ENCODE assay signal across 8 cellular contexts in genomic region chr2:26274058-26274613, GRCh38. TPM values are rescaled to one million over a fixed set of nuclear protein-coding genes. Genes with fewer than 3 reads are reported as not detected.
A peak's percentile ranks its signal among the peaks of the same experiment; 100 is the strongest.
DNase-seq lines count a peak whose midpoint lies in the region; ATAC-seq, FAIRE-seq and TF ChIP-seq lines count a peak whose summit lies in the region.

No MANE protein-coding gene starts in this region.

- peak; percentile 58 for DNase-seq in HT-29 (ENCODE audit: low spot score)
- DNase-seq in adipocyte (ENCODE audit: low read depth) = peak; percentile 98
- peak; percentile 94 for DNase-seq in right atrium auricular region (ENCODE audit: low spot score)
- DNase-seq in testis = peak; percentile 29
- DNase-seq in stimulated activated naive B cell treated with anti-CD40 and anti-IgM and Interleukin-4, amounts not matched to agents 10 μg/mL and 1 μg/mL and 100 μg/mL, for 72 hours = no peak
- DNase-seq in urothelium cell line (ENCODE audit: low spot score) = no peak
- DNase-seq in COLO668 (lab: John Stamatoyannopoulos, UW; ENCODE audit: unreplicated experiment) = no peak
- DNase-seq in SW480 (ENCODE audit: low spot score) = no peak

- peak overlapping the region; percentile 76 for H3K9ac ChIP-seq in adipocyte (ENCODE audit: low read length)

- peaks cover 27% of the 10 kb centered on the region for H3K36me3 ChIP-seq in adipocyte (ENCODE audit: control insufficient read depth, insufficient read depth, low read length, severe bottlenecking)
- H3K36me3 ChIP-seq in right atrium auricular region = peaks cover 32% of the 10 kb centered on the region
- H3K36me3 ChIP-seq in testis (ENCODE audit: low read depth, missing control alignments) = no peaks in the 10 kb centered on the region

- no peaks in the 10 kb centered on the region for H3K27me3 Mint-ChIP-seq in stimulated activated naive B cell treated with anti-CD40 and anti-IgM and Interleukin-4, amounts not matched to agents 10 μg/mL and 1 μg/mL and 100 μg/mL, for 72 hours

- no peak overlapping the region for H3K4me3 Mint-ChIP-seq in stimulated activated naive B cell treated with anti-CD40 and anti-IgM and Interleukin-4, amounts not matched to agents 10 μg/mL and 1 μg/mL and 100 μg/mL, for 72 hours

- no peak for ATAC-seq in stimulated activated naive B cell treated with anti-CD40 and anti-IgM and Interleukin-4, amounts not matched to agents 10 μg/mL and 1 μg/mL and 100 μg/mL, for 72 hours (replicated peaks)

- peaks cover 3 to 8% of the 10 kb centered on the region in 2 donors for H3K4me1 Mint-ChIP-seq in stimulated activated naive B cell treated with anti-CD40 and anti-IgM and Interleukin-4, amounts not matched to agents 10 μg/mL and 1 μg/mL and 100 μg/mL, for 72 hours

- WGBS in testis, 2 donors = 37 to 41% methylated on average over 5 of the region's 5 CpGs

- TF ChIP-seq CTCF in right atrium auricular region (IDR thresholded peaks at IDR 0.05) (no peak), testis (IDR thresholded peaks at IDR 0.05) (no peak)

- peak overlapping the region; percentile 64 for H3K4me3 ChIP-seq in adipocyte (ENCODE audit: low read length)
- no peak overlapping the region for H3K4me3 ChIP-seq in right atrium auricular region
- H3K4me3 ChIP-seq in testis = no peak overlapping the region

- H3K27ac Mint-ChIP-seq in stimulated activated naive B cell treated with anti-CD40 and anti-IgM and Interleukin-4, amounts not matched to agents 10 μg/mL and 1 μg/mL and 100 μg/mL, for 72 hours = no peak overlapping the region

- H3K27me3 ChIP-seq in adipocyte (replicated peaks; ENCODE audit: control insufficient read depth, insufficient read depth, low read length) (no peaks in the 10 kb centered on the region), right atrium auricular region (no peaks in the 10 kb centered on the region), testis (no peaks in the 10 kb centered on the region)

- intact Hi-C loops in testis (cut with DNase I; ENCODE audit: low total_unique reads) = no loop called here

- peak overlapping the region; percentile 54 to 87 for H3K27ac ChIP-seq in right atrium auricular region
- H3K27ac ChIP-seq in testis = no peak overlapping the region

- no peak for FAIRE-seq in urothelium cell line (lab: Jason Lieb, UNC)

- no peaks in the 10 kb centered on the region for H3K9me3 Mint-ChIP-seq in stimulated activated naive B cell treated with anti-CD40 and anti-IgM and Interleukin-4, amounts not matched to agents 10 μg/mL and 1 μg/mL and 100 μg/mL, for 72 hours

- H3K4me1 ChIP-seq in adipocyte (ENCODE audit: control insufficient read depth, insufficient read depth, low read length) (peaks cover 70% of the 10 kb centered on the region), right atrium auricular region (peaks cover 0 to 42% of the 10 kb centered on the region in 2 donors), testis (peaks cover 5% of the 10 kb centered on the region)

- H3K9me3 ChIP-seq in adipocyte (ENCODE audit: control insufficient read depth, low read length) = no peaks in the 10 kb centered on the region
- H3K9me3 ChIP-seq in right atrium auricular region = no peaks in the 10 kb centered on the region
- no peaks in the 10 kb centered on the region for H3K9me3 ChIP-seq in testis

- H3K36me3 Mint-ChIP-seq in stimulated activated naive B cell treated with anti-CD40 and anti-IgM and Interleukin-4, amounts not matched to agents 10 μg/mL and 1 μg/mL and 100 μg/mL, for 72 hours = peaks cover 25 to 26% of the 10 kb centered on the region in 2 donors

- TF ChIP-seq POLR2A in testis (IDR thresholded peaks at IDR 0.05) = no peak

RNA-seq across cellular contexts. Expression of gene HADHB, which starts 29.4 kb away (rescaled TPM):
- total RNA-seq in HT-29 (2014; rRNA removed; shearing (Covaris generic)) = 25.2 and 26.6 TPM in 2 replicates
- total RNA-seq in right atrium auricular region (100 to 1,000 TPM; 756 to 770 TPM), testis (100 to 1,000 TPM; 142 to 168 TPM)
- 171 TPM for polyA plus RNA-seq in testis (ENCODE audit: insufficient read depth, low read depth, low replicate concordance)

RNA-seq across cellular contexts. Expression of gene HADHA, which starts 29.7 kb away (rescaled TPM):
- 56.2 and 58.9 TPM in 2 replicates for total RNA-seq in HT-29 (2014; rRNA removed; shearing (Covaris generic))
- 100 to 1,000 TPM; 333 to 364 TPM for total RNA-seq in right atrium auricular region
- total RNA-seq in testis = 10 to 100 TPM; 93.7 to 98.8 TPM
- polyA plus RNA-seq in testis (ENCODE audit: insufficient read depth, low read depth, low replicate concordance) = 161 TPM

Comparison
In these comparisons a context has a peak if more than half of its experiments do, and no peak if none do; other contexts are left out.
1. DNase-seq: peak in HT-29 (single experiment), adipocyte (single experiment), right atrium auricular region (single experiment) and testis (single experiment); none in stimulated activated naive B cell treated with anti-CD40 and anti-IgM and Interleukin-4, amounts not matched to agents 10 μg/mL and 1 μg/mL and 100 μg/mL, for 72 hours (single experiment), urothelium cell line (single experiment), COLO668 (single experiment) and SW480 (single experiment).
2. H3K27ac ChIP-seq: peak in right atrium auricular region (2 of 2); none in testis (0 of 2).
3. RNA of gene HADHB, which starts 29.4 kb away (total RNA-seq): 756 to 770 TPM in right atrium auricular region; 142 to 168 TPM in testis and 25.2 to 26.6 TPM in HT-29; every median in the first group is over 4 times any median in the second.